ENCODE assay signal across 33 cellular contexts in genomic region chr6:19895866-19896579, GRCh38. TPM values are rescaled to one million over a fixed set of nuclear protein-coding genes. Genes with fewer than 3 reads are reported as not detected.
DNase-seq lines count a peak whose midpoint lies in the region; ATAC-seq, FAIRE-seq and TF ChIP-seq lines count a peak whose summit lies in the region.
"Had no signal": no experiment of that assay in that cellular context is flagged by ENCODE, and none has a peak within 500 bp of the region (broad histone marks: within the 10 kb centered on the region; RNA-seq: fewer than 3 reads in every experiment).

No MANE protein-coding gene starts in this region.

- H4K20me1 ChIP-seq in H9 (ENCODE audit: control insufficient read depth, insufficient read depth, insufficient read length), result no peaks in the 10 kb centered on the region
- no peaks in the 10 kb centered on the region for H4K20me1 ChIP-seq in smooth muscle cell (ENCODE audit: low read depth)

- intact Hi-C loops in breast epithelium (cut with DNase I; ENCODE audit: low total_unique reads) (no loop called here), pancreas (cut with DNase I) (no loop called here)

- no peaks in the 10 kb centered on the region for H3F3A ChIP-seq in smooth muscle cell (ENCODE audit: low read depth)

- no peak overlapping the region for H3K4me2 ChIP-seq in H9 (ENCODE audit: insufficient read depth, insufficient read length, low read length)
- peak overlapping the region; percentile 42 for H3K4me2 ChIP-seq in smooth muscle cell
- H3K4me2 ChIP-seq: hepatocyte had no signal

- H3K79me1 ChIP-seq in H9 (ENCODE audit: insufficient read depth, low read depth, low read length, poor library complexity, severe bottlenecking), result no peaks in the 10 kb centered on the region

- no peaks in the 10 kb centered on the region for H3K4me1 ChIP-seq in H9 (ENCODE audit: insufficient read depth, low read length)
- peaks cover 0 to 4% of the 10 kb centered on the region in 2 donors for H3K4me1 ChIP-seq in breast epithelium
- H3K4me1 ChIP-seq in smooth muscle cell (ENCODE audit: low read depth), result no peaks in the 10 kb centered on the region
- H3K4me1 ChIP-seq in pancreas, result no peaks in the 10 kb centered on the region
- no peaks in the 10 kb centered on the region; the same call in 1 of the 2 replicates for H3K4me1 ChIP-seq in BE2C
- H3K4me1 ChIP-seq: Caco-2, esophagus muscularis mucosa, prostate gland, sigmoid colon, vagina had no signal

- no peak overlapping the region for H3K18ac ChIP-seq in H9 (ENCODE audit: insufficient read length, low read depth, low read length)

- H3K9ac ChIP-seq in H9 (ENCODE audit: extremely low read depth, insufficient read length, low read length), result no peak overlapping the region
- no peak overlapping the region for H3K9ac ChIP-seq in smooth muscle cell (ENCODE audit: low read depth)

- H2BK12ac ChIP-seq in H9 (ENCODE audit: insufficient read length, low read depth, low read length), result no peak overlapping the region

- no peak overlapping the region for H4K8ac ChIP-seq in H9 (replicated peaks; ENCODE audit: insufficient read length, low read depth, low read length)

- no peak for ATAC-seq in pancreas
- ATAC-seq: activated CD4-positive, CD25-positive, alpha-beta regulatory T cell treated with anti-CD3 and anti-CD28 coated beads, Interleukin-2, amount 50 U/mL, for 24 hours; activated naive CD8-positive, alpha-beta T cell treated with anti-CD3 and anti-CD28 coated beads, Interleukin-2, amount 50 U/mL, for 24 hours; activated T-cell treated with anti-CD3 and anti-CD28 coated beads, Interleukin-2, amount 50 U/mL, for 72 hours; SK-N-SH treated with all-trans-retinoic acid at 6 μM for 48 hours; T-helper 17 cell had no signal

- H3K27me3 ChIP-seq in H9 (ENCODE audit: insufficient read depth, low read length) (no peaks in the 10 kb centered on the region), breast epithelium (no peaks in the 10 kb centered on the region), smooth muscle cell (ENCODE audit: low read depth) (no peaks in the 10 kb centered on the region), pancreas (no peaks in the 10 kb centered on the region), BE2C (no peaks in the 10 kb centered on the region)
- H3K27me3 ChIP-seq: esophagus muscularis mucosa, hepatocyte, sigmoid colon, tibial artery, vagina had no signal

- TF ChIP-seq CTCF in H9 (conservative IDR thresholded peaks at IDR 0.05) (no peak), breast epithelium (IDR thresholded peaks at IDR 0.05) (no peak), mesothelial cell of epicardium (IDR thresholded peaks at IDR 0.05; ENCODE audit: unreplicated experiment) (no peak), smooth muscle cell (IDR thresholded peaks at IDR 0.05; ENCODE audit: borderline replicate concordance, insufficient read depth, poor library complexity, severe bottlenecking) (no peak), endothelial cell (IDR thresholded peaks at IDR 0.05; ENCODE audit: unreplicated experiment) (no peak), pancreas (IDR thresholded peaks at IDR 0.05) (no peak), BE2C (IDR thresholded peaks at IDR 0.05; ENCODE audit: low read depth, low read length) (no peak)

- no CpG with 5 or more reads among the region's 9 CpGs for WGBS in H9 (ENCODE audit: extremely low coverage, insufficient read length, low lambda C conversion rate)
- 39% methylated on average over 9 of the region's 9 CpGs for WGBS in smooth muscle cell (ENCODE audit: low lambda C conversion rate)
- WGBS in pancreas, 2 donors, result 86 to 90% methylated on average over 9 of the region's 9 CpGs

- H3K9me3 ChIP-seq in H9 (ENCODE audit: control insufficient read depth, low read depth, low read length) (no peaks in the 10 kb centered on the region), breast epithelium (no peaks in the 10 kb centered on the region), smooth muscle cell (replicated peaks; ENCODE audit: low read depth) (no peaks in the 10 kb centered on the region), pancreas (no peaks in the 10 kb centered on the region), BE2C (0 out of 2 replicates have a peak, but pooled peaks cover 3% of the 10 kb centered on the region)
- H3K9me3 ChIP-seq: Caco-2, esophagus muscularis mucosa, prostate gland, tibial artery, vagina had no signal

- no peak overlapping the region for H2BK120ac ChIP-seq in H9 (ENCODE audit: low read depth, low read length, poor library complexity, severe bottlenecking)

- no peak overlapping the region for H2AK5ac ChIP-seq in H9 (ENCODE audit: insufficient read length, low read length)

- no peak overlapping the region for H3K4ac ChIP-seq in H9 (ENCODE audit: low read depth, low read length)

- no peak overlapping the region for H2BK20ac ChIP-seq in H9 (ENCODE audit: low read depth, low read length, poor library complexity, severe bottlenecking)

- H3K4me1 Mint-ChIP-seq in H9 (peaks cover 4% of the 10 kb centered on the region in 2 experiments; a peak in 3 of 4 replicates), mesothelial cell of epicardium (peaks cover 18% of the 10 kb centered on the region), endothelial cell (ENCODE audit: unreplicated experiment) (no peaks in the 10 kb centered on the region)
- H3K4me1 Mint-ChIP-seq: activated naive CD8-positive, alpha-beta T cell treated with anti-CD3 and anti-CD28 coated beads, Interleukin-2, amount 50 U/mL, for 24 hours; central memory CD8-positive, alpha-beta T cell; T-helper 17 cell had no signal

- no peak overlapping the region for H2BK15ac ChIP-seq in H9 (ENCODE audit: low read depth, low read length)

- H3K4me3 Mint-ChIP-seq in H9 (no peak overlapping the region), mesothelial cell of epicardium (no peak overlapping the region), endothelial cell (ENCODE audit: unreplicated experiment) (no peak overlapping the region)
- H3K4me3 Mint-ChIP-seq: activated CD4-positive, alpha-beta memory T cell treated with anti-CD3 and anti-CD28 coated beads for 36 hours; activated naive CD8-positive, alpha-beta T cell treated with anti-CD3 and anti-CD28 coated beads, Interleukin-2, amount 50 U/mL, for 24 hours; activated T-cell treated with anti-CD3 and anti-CD28 coated beads, Interleukin-2, amount 50 U/mL, for 72 hours; central memory CD8-positive, alpha-beta T cell; dendritic cell treated with granulocyte-macrophage colony-stimulating factor and Interleukin-4, amounts not matched to agents 40 ng/mL and 50 ng/mL, for 4 days; T-helper 17 cell had no signal

- no peak for DNase-seq in H9
- no peak for DNase-seq in breast epithelium (ENCODE audit: low spot score in 2 of 2)
- DNase-seq in mesothelial cell of epicardium (ENCODE audit: low spot score in 2 of 2, unreplicated experiment in 2 of 2), result no peak
- no peak for DNase-seq in smooth muscle cell (lab: John Stamatoyannopoulos, UW; ENCODE audit: unreplicated experiment)
- no peak for DNase-seq in endothelial cell (ENCODE audit: low spot score)
- no peak for DNase-seq in pancreas
- DNase-seq in BE2C, result no peak
- DNase-seq: activated CD4-positive, alpha-beta memory T cell treated with anti-CD3 and anti-CD28 coated beads for 36 hours; activated naive CD8-positive, alpha-beta T cell treated with anti-CD3 and anti-CD28 coated beads, Interleukin-2, amount 50 U/mL, for 24 hours; activated T-cell treated with anti-CD3 and anti-CD28 coated beads, Interleukin-2, amount 50 U/mL, for 72 hours; Caco-2; foreskin fibroblast; HCEC 1CT; Kasumi-1; MV-4-11; NCI-H1436; NCI-H2107; sigmoid colon; stimulated activated CD4-positive, alpha-beta T cell treated with anti-CD3 and anti-CD28 coated beads, Interleukin-4, amount 100 ng/mL, for 24 hours; T-helper 17 cell; tibial artery had no signal

- H3K27me3 Mint-ChIP-seq in H9 (ENCODE audit: low read depth) (no peaks in the 10 kb centered on the region), mesothelial cell of epicardium (ENCODE audit: low read depth) (no peaks in the 10 kb centered on the region), endothelial cell (ENCODE audit: unreplicated experiment) (peaks cover 6% of the 10 kb centered on the region)
- H3K27me3 Mint-ChIP-seq: activated CD4-positive, alpha-beta memory T cell treated with anti-CD3 and anti-CD28 coated beads for 36 hours; activated naive CD8-positive, alpha-beta T cell treated with anti-CD3 and anti-CD28 coated beads, Interleukin-2, amount 50 U/mL, for 24 hours; central memory CD8-positive, alpha-beta T cell; dendritic cell treated with granulocyte-macrophage colony-stimulating factor and Interleukin-4, amounts not matched to agents 40 ng/mL and 50 ng/mL, for 4 days; T-helper 17 cell had no signal

- H3K4me3 ChIP-seq in breast epithelium (no peak overlapping the region), smooth muscle cell (no peak overlapping the region), pancreas (no peak overlapping the region), BE2C (ENCODE audit: low read depth, low read length) (no peak overlapping the region)
- H3K4me3 ChIP-seq: esophagus muscularis mucosa, hepatocyte, lung, prostate gland, sigmoid colon, tibial artery, vagina had no signal

- no peak overlapping the region for H3K56ac ChIP-seq in H9 (ENCODE audit: insufficient read length, low read depth, low read length)

- H3K79me2 ChIP-seq in H9 (ENCODE audit: insufficient read depth, low read length) (no peaks in the 10 kb centered on the region), smooth muscle cell (ENCODE audit: low read depth) (no peaks in the 10 kb centered on the region)
- H3K79me2 ChIP-seq: hepatocyte had no signal

- H2BK5ac ChIP-seq in H9 (ENCODE audit: insufficient read length, low read length), result no peak overlapping the region

- H3T11ph ChIP-seq in H9 (ENCODE audit: low read length), result no peak overlapping the region

- H2AFZ ChIP-seq in H9 (ENCODE audit: low read length) (no peak overlapping the region), smooth muscle cell (ENCODE audit: low read depth) (peak overlapping the region; percentile 6)
- H2AFZ ChIP-seq: hepatocyte had no signal

- H3K36me3 Mint-ChIP-seq in H9 (ENCODE audit: insufficient read depth in 1 of 3, low read depth in 3 of 3), result no peaks in the 10 kb centered on the region
- H3K36me3 Mint-ChIP-seq in mesothelial cell of epicardium, result peaks cover 2% of the 10 kb centered on the region
- no peaks in the 10 kb centered on the region for H3K36me3 Mint-ChIP-seq in endothelial cell (ENCODE audit: low read depth, unreplicated experiment)
- H3K36me3 Mint-ChIP-seq: activated CD4-positive, alpha-beta memory T cell treated with anti-CD3 and anti-CD28 coated beads for 36 hours had no signal

- no peak overlapping the region for H3K23ac ChIP-seq in H9 (ENCODE audit: insufficient read length, low read depth, low read length)

- no peak overlapping the region for H4K5ac ChIP-seq in H9 (ENCODE audit: insufficient read length, low read depth, low read length)

- no peak for FAIRE-seq in pancreas (lab: Jason Lieb, UNC)
- FAIRE-seq: astrocyte, G401.6 had no signal

- H3K14ac ChIP-seq in H9 (ENCODE audit: insufficient read depth, low read length), result no peak overlapping the region; the same call in 1 of the 2 replicates

- peak overlapping the region in 2 of 3 experiments; percentile 66 to 68; a peak in 3 of 7 replicates for H3K27ac Mint-ChIP-seq in H9
- peak overlapping the region; percentile 75 for H3K27ac Mint-ChIP-seq in mesothelial cell of epicardium
- no peak overlapping the region for H3K27ac Mint-ChIP-seq in endothelial cell (ENCODE audit: unreplicated experiment)
- H3K27ac Mint-ChIP-seq: activated CD4-positive, alpha-beta memory T cell treated with anti-CD3 and anti-CD28 coated beads for 36 hours; activated naive CD8-positive, alpha-beta T cell treated with anti-CD3 and anti-CD28 coated beads, Interleukin-2, amount 50 U/mL, for 24 hours; activated T-cell treated with anti-CD3 and anti-CD28 coated beads, Interleukin-2, amount 50 U/mL, for 72 hours; dendritic cell treated with granulocyte-macrophage colony-stimulating factor and Interleukin-4, amounts not matched to agents 40 ng/mL and 50 ng/mL, for 4 days; T-helper 17 cell had no signal

- H4K91ac ChIP-seq in H9 (ENCODE audit: insufficient read length, low read depth, low read length), result no peak overlapping the region

- no peaks in the 10 kb centered on the region for H3K23me2 ChIP-seq in H9 (ENCODE audit: insufficient read length, low read depth, low read length, poor library complexity, severe bottlenecking)

- no peaks in the 10 kb centered on the region; a peak in 2 of 5 replicates for H3K9me3 Mint-ChIP-seq in H9
- peaks cover 5% of the 10 kb centered on the region for H3K9me3 Mint-ChIP-seq in mesothelial cell of epicardium
- H3K9me3 Mint-ChIP-seq in endothelial cell (ENCODE audit: unreplicated experiment), result no peaks in the 10 kb centered on the region
- H3K9me3 Mint-ChIP-seq: activated naive CD8-positive, alpha-beta T cell treated with anti-CD3 and anti-CD28 coated beads, Interleukin-2, amount 50 U/mL, for 24 hours; central memory CD8-positive, alpha-beta T cell; dendritic cell treated with granulocyte-macrophage colony-stimulating factor and Interleukin-4, amounts not matched to agents 40 ng/mL and 50 ng/mL, for 4 days had no signal

- no peak for TF ChIP-seq POLR2A in breast epithelium (IDR thresholded peaks at IDR 0.05)

- H3K27ac ChIP-seq in H9 (ENCODE audit: insufficient read length, low read depth, low read length) (no peak overlapping the region), breast epithelium (peak overlapping the region; percentile 3 to 16), smooth muscle cell (ENCODE audit: low read depth) (peak overlapping the region; percentile 14), pancreas (no peak overlapping the region)
- H3K27ac ChIP-seq: C4-2B, esophagus muscularis mucosa, hepatocyte, prostate gland, sigmoid colon, tibial artery, vagina had no signal

- H3K36me3 ChIP-seq in breast epithelium (no peaks in the 10 kb centered on the region), smooth muscle cell (ENCODE audit: low read depth) (no peaks in the 10 kb centered on the region), pancreas (no peaks in the 10 kb centered on the region), BE2C (no peaks in the 10 kb centered on the region)
- H3K36me3 ChIP-seq: esophagus muscularis mucosa, prostate gland, sigmoid colon, tibial artery, vagina had no signal

RNA-seq across cellular contexts. Expression of gene ID4, which starts 58.9 kb away (rescaled TPM):
- total RNA-seq in H9 (2021) (14.0 and 15.0 TPM in 2 replicates), breast epithelium (10 to 100 TPM; 45.9 to 92.9 (median 57.1) TPM), mesothelial cell of epicardium (114 to 123 TPM (median 115 TPM) in 3 replicates), smooth muscle cell (123 and 147 TPM in 2 replicates), endothelial cell (ENCODE audit: unreplicated experiment) (5.6 TPM), pancreas (10 to 100 TPM; 11.8 to 23.0 (median 18.6) TPM)
- polyA plus RNA-seq in smooth muscle cell (181 and 223 TPM in 2 replicates), pancreas (10 to 100 TPM; 12.4 to 15.7 TPM)
- polyA plus RNA-seq in BE2C (2012; ENCODE audit: insufficient read depth, insufficient read length, low read depth), result 0.25 TPM
- total RNA-seq: activated CD4-positive, alpha-beta memory T cell treated with anti-CD3 and anti-CD28 coated beads for 36 hours; activated T-cell treated with anti-CD3 and anti-CD28 coated beads, Interleukin-2, amount 50 U/mL, for 72 hours; Caco-2; T-helper 17 cell had no signal

Comparison
In these comparisons a context has a peak if more than half of its experiments do, and no peak if none do; other contexts are left out.
1. H3K27ac ChIP-seq: peak in breast epithelium (2 of 2) and smooth muscle cell (single experiment); none in H9 (single experiment) and pancreas (0 of 4).